In genomic region chr4:37388672-37389368, GRCh38 we compare ENCODE assay signal across 1 cellular context.
TF ChIP-seq lines count a peak whose summit lies in the region.

No MANE protein-coding gene starts in this region.

TF ChIP-seq in H1, 55 proteins besides CTCF, POLR2A, EP300 and RAD21:
- TF ChIP-seq MAFK (IDR thresholded peaks at IDR 0.05; ENCODE audit: low read depth, low read length) = no peak
- TF ChIP-seq ZNF274 (IDR thresholded peaks at IDR 0.05; ENCODE audit: borderline replicate concordance, extremely low read depth, low read length) = no peak
- no peak for TF ChIP-seq POU5F1 (IDR thresholded peaks at IDR 0.05; ENCODE audit: low read depth, low read length)
- 0 out of 2 replicates have a peak, but pooled peaks have one; percentile 11 for TF ChIP-seq TCF12 (IDR thresholded peaks at IDR 0.05; ENCODE audit: low read depth, low read length)
- TF ChIP-seq SIX5 (IDR thresholded peaks at IDR 0.05; ENCODE audit: low read depth, low read length) = no peak
- peak; percentile 23; the same call in 1 of the 2 replicates for TF ChIP-seq E2F6 (IDR thresholded peaks at IDR 0.05)
- TF ChIP-seq MAX (IDR thresholded peaks at IDR 0.05) = peak; percentile 70
- peak; percentile 30; the same call in 1 of the 2 replicates for TF ChIP-seq TEAD4 (IDR thresholded peaks at IDR 0.05; ENCODE audit: low read depth, low read length)
TF ChIP-seq in H1: peak in this region for 4.
